Comparison of ENCODE assay signal across 8 cellular contexts in the genomic region with DNA sequence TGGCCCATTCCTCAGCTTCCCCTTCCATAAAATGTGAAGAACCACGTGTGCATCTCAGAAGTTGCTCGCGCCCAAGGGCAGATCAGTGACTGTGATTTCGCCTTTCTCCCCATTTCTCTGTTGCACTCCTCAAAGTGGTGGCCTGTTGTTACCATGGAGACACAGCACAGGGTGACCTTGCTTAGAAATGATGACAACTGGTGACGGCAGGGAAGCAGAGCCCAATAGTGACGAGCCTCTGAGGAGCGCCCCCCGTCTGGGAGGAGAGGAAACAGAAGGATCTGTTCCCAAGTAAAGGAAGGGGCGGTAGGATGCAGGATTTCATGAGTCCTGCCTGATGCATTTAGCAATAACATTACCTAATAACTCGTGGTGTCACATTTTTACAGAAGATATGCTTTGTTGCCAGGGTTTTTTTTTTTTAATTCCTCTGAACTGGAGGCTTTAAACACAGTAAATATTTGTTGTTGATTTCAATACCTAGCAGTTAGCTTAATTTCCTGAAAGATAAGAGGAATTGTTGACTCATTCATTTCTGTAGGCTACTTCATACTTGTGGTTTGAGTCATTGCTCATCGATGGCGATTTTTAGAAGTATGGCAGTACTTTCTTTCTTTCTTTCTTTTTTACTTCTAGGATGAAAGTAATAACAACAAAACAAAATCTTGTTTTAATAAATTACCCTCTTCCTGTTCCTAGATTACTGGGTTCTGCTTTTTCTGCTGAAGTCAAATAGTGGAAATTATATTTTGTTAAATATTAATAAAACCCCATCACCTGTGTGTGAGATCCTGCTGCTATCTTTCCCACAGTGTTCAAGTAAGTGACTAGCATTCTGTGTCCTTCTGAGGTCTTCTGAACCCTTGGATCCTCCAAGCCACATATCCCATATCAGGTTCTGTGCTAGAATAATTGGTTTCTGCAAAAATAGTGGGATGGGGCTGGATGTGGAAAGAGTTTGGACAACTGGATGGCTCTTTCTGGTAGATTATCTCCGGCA. TPM values are rescaled to one million over a fixed set of nuclear protein-coding genes. Genes with fewer than 3 reads are reported as not detected.
DNase-seq lines count a peak whose midpoint lies in the region; ATAC-seq and TF ChIP-seq lines count a peak whose summit lies in the region.

No MANE protein-coding gene starts in this region.

- H3K4me3 ChIP-seq in neural progenitor cell (no peak overlapping the region), Karpas-422 (ENCODE audit: low read length) (no peak overlapping the region)

- H3K9me3 ChIP-seq in neural progenitor cell (ENCODE audit: low read depth) (no peaks in the 10 kb centered on the region), Karpas-422 (ENCODE audit: low read length) (no peaks in the 10 kb centered on the region)

- H2AFZ ChIP-seq in neural progenitor cell (replicated peaks) (no peak overlapping the region), Karpas-422 (ENCODE audit: low read length) (no peak overlapping the region)

- no peaks in the 10 kb centered on the region for H3K27me3 Mint-ChIP-seq in T-helper 1 cell treated with Interleukin-12 subunit alpha and Interleukin-12 subunit beta and Interleukin-4 antibody, amounts not matched to agents 30 μg/mL and 1 μg/mL, for 36 hours (ENCODE audit: low read depth)
- H3K27me3 Mint-ChIP-seq in neural progenitor cell (ENCODE audit: insufficient read depth, low read depth): no peaks in the 10 kb centered on the region

- H3K27me3 ChIP-seq in neural progenitor cell: no peaks in the 10 kb centered on the region
- H3K27me3 ChIP-seq in Karpas-422 (ENCODE audit: low read length): no peaks in the 10 kb centered on the region

- no peaks in the 10 kb centered on the region for H3K36me3 ChIP-seq in neural progenitor cell
- H3K36me3 ChIP-seq in Karpas-422 (ENCODE audit: insufficient read depth, low read length): no peaks in the 10 kb centered on the region

- ATAC-seq in GM18907 (IDR thresholded peaks at IDR 0.05; ENCODE audit: unreplicated experiment) (peak; percentile 77), HG03060 (IDR thresholded peaks at IDR 0.05; ENCODE audit: low read depth, unreplicated experiment) (peak; percentile 64)

- peak; percentile 12 for TF ChIP-seq CTCF in neural progenitor cell (IDR thresholded peaks at IDR 0.05)

- H4K20me1 ChIP-seq in neural progenitor cell (ENCODE audit: low read depth): no peaks in the 10 kb centered on the region
- peaks cover 45% of the 10 kb centered on the region; the same call in 1 of the 2 replicates for H4K20me1 ChIP-seq in Karpas-422 (ENCODE audit: insufficient read depth, low read depth, low read length)

- peaks cover 59% of the 10 kb centered on the region for H3K4me1 Mint-ChIP-seq in T-helper 1 cell treated with Interleukin-12 subunit alpha and Interleukin-12 subunit beta and Interleukin-4 antibody, amounts not matched to agents 30 μg/mL and 1 μg/mL, for 36 hours (ENCODE audit: low read depth)
- peaks cover 20% of the 10 kb centered on the region for H3K4me1 Mint-ChIP-seq in neural progenitor cell

- peaks cover 3% of the 10 kb centered on the region for H3K9me3 Mint-ChIP-seq in T-helper 1 cell treated with Interleukin-12 subunit alpha and Interleukin-12 subunit beta and Interleukin-4 antibody, amounts not matched to agents 30 μg/mL and 1 μg/mL, for 36 hours
- H3K9me3 Mint-ChIP-seq in neural progenitor cell: peaks cover 14% of the 10 kb centered on the region

- peak; percentile 25 for TF ChIP-seq POLR2A in erythroblast (IDR thresholded peaks at IDR 0.05; ENCODE audit: low read length)

- no peak overlapping the region for H3K27ac ChIP-seq in neural progenitor cell
- H3K27ac ChIP-seq in Karpas-422 (ENCODE audit: low read length): no peak overlapping the region

- H3K4me2 ChIP-seq in neural progenitor cell (no peak overlapping the region), Karpas-422 (ENCODE audit: low read depth, low read length, poor library complexity, severe bottlenecking) (no peak overlapping the region)

- H3K79me2 ChIP-seq in neural progenitor cell (ENCODE audit: low read depth) (no peaks in the 10 kb centered on the region), Karpas-422 (ENCODE audit: low read length) (no peaks in the 10 kb centered on the region)

- no peaks in the 10 kb centered on the region for H3K9me2 ChIP-seq in Karpas-422 (replicated peaks; ENCODE audit: insufficient read depth, low read length)

- H3F3A ChIP-seq in neural progenitor cell (ENCODE audit: low read depth): no peaks in the 10 kb centered on the region

- H3K36me3 Mint-ChIP-seq in T-helper 1 cell treated with Interleukin-12 subunit alpha and Interleukin-12 subunit beta and Interleukin-4 antibody, amounts not matched to agents 30 μg/mL and 1 μg/mL, for 36 hours (ENCODE audit: low read depth): peaks cover 6% of the 10 kb centered on the region
- peaks cover 10% of the 10 kb centered on the region for H3K36me3 Mint-ChIP-seq in neural progenitor cell

- H3K9ac ChIP-seq in neural progenitor cell: no peak overlapping the region
- H3K9ac ChIP-seq in Karpas-422 (ENCODE audit: low read length): no peak overlapping the region

- H3K4me3 Mint-ChIP-seq in T-helper 1 cell treated with Interleukin-12 subunit alpha and Interleukin-12 subunit beta and Interleukin-4 antibody, amounts not matched to agents 30 μg/mL and 1 μg/mL, for 36 hours: peak overlapping the region; percentile 11
- no peak overlapping the region for H3K4me3 Mint-ChIP-seq in neural progenitor cell

- H3K4me1 ChIP-seq in neural progenitor cell (no peaks in the 10 kb centered on the region), Karpas-422 (ENCODE audit: low read length) (peaks cover 4% of the 10 kb centered on the region; the same call in 1 of the 2 replicates)

- DNase-seq in AG20443 (ENCODE audit: low spot score) (peak; percentile 74), erythroblast (lab: John Stamatoyannopoulos, UW) (peak; percentile 86 to 91), neural progenitor cell (ENCODE audit: low spot score) (peak; percentile 50), Karpas-422 (no peak), NCI-H2171 treated with DMSO at 0.1 percent for 48 hours (lab: John Stamatoyannopoulos, UW) (no peak)

- peak overlapping the region; percentile 64 for H3K27ac Mint-ChIP-seq in T-helper 1 cell treated with Interleukin-12 subunit alpha and Interleukin-12 subunit beta and Interleukin-4 antibody, amounts not matched to agents 30 μg/mL and 1 μg/mL, for 36 hours
- no peak overlapping the region for H3K27ac Mint-ChIP-seq in neural progenitor cell

RNA-seq across cellular contexts. Expression of gene MBNL2, which starts 36.0 kb away (rescaled TPM):
- 19.6 and 25.0 TPM in 2 replicates for total RNA-seq in neural progenitor cell (ENCODE audit: low replicate concordance)
- total RNA-seq in Karpas-422 (2014; rRNA removed; shearing (Covaris generic); ENCODE audit: low replicate concordance): 4.4 and 8.5 TPM in 2 replicates

Comparison
In these comparisons a context has a peak if more than half of its experiments do, and no peak if none do; other contexts are left out.
1. DNase-seq: peak in AG20443 (single experiment), erythroblast (2 of 2) and neural progenitor cell (single experiment); none in Karpas-422 (single experiment) and NCI-H2171 treated with DMSO at 0.1 percent for 48 hours (single experiment).